In the genomic region with DNA sequence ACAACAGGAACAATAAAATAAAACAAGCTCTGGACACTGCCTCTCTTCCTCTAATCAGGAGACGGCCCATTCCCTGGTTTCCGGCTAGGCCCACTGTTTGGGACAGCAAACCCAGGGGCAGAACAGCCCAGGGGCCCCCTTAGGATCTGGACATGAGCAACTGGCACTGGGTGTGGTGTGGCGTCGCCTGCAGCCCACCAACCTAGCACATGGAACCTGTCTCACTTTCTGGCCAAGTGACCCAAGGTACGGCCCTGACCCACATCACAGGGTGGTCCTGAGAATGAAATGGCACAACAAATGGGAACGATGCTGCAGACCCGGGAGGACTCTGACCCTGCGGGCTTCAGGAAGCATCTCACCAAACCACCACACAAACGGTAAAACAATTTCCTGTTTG, we compare ENCODE assay signal across 25 cellular contexts. TPM values are rescaled to one million over a fixed set of nuclear protein-coding genes. Genes with fewer than 3 reads are reported as not detected.
DNase-seq lines count a peak whose midpoint lies in the region; ATAC-seq and TF ChIP-seq lines count a peak whose summit lies in the region.
"Had no signal": no experiment of that assay in that cellular context is flagged by ENCODE, and none has a peak within 500 bp of the region (broad histone marks: within the 10 kb centered on the region; RNA-seq: fewer than 3 reads in every experiment).

No MANE protein-coding gene starts in this region.

- no peak for TF ChIP-seq CTCF in mucosa of descending colon (IDR thresholded peaks at IDR 0.05)

- H3K4me3 ChIP-seq in mucosa of descending colon = no peak overlapping the region
- H3K4me3 ChIP-seq: MG63, Peyer's patch, SJCRH30, skin epidermis had no signal

- no peaks in the 10 kb centered on the region for H3K36me3 ChIP-seq in mucosa of descending colon (ENCODE audit: low read depth)
- H3K36me3 ChIP-seq: MG63, Peyer's patch, SJCRH30 had no signal

- peaks cover 3% of the 10 kb centered on the region for H3K36me3 Mint-ChIP-seq in activated naive CD8-positive, alpha-beta T cell treated with anti-CD3 and anti-CD28 coated beads, Interleukin-2, amount 10 ng/mL, durations not matched to agents 7 days and 5 days
- H3K36me3 Mint-ChIP-seq in activated naive CD8-positive, alpha-beta T cell treated with anti-CD3 and anti-CD28 coated beads, Interleukin-2, amount 50 U/mL, for 24 hours (ENCODE audit: low read depth) = no peaks in the 10 kb centered on the region
- no peaks in the 10 kb centered on the region for H3K36me3 Mint-ChIP-seq in T-helper 17 cell (ENCODE audit: low read depth)
- H3K36me3 Mint-ChIP-seq in activated T-cell treated with anti-CD3 and anti-CD28 coated beads, Interleukin-2, amount 50 U/mL, for 4 hours (ENCODE audit: insufficient read depth) = no peaks in the 10 kb centered on the region
- H3K36me3 Mint-ChIP-seq: immature natural killer cell, memory B cell had no signal

- peak overlapping the region; percentile 98 for H3K27ac Mint-ChIP-seq in activated naive CD8-positive, alpha-beta T cell treated with anti-CD3 and anti-CD28 coated beads, Interleukin-2, amount 10 ng/mL, durations not matched to agents 7 days and 5 days
- H3K27ac Mint-ChIP-seq in activated naive CD8-positive, alpha-beta T cell treated with anti-CD3 and anti-CD28 coated beads, Interleukin-2, amount 50 U/mL, for 24 hours = no peak overlapping the region
- peak overlapping the region; percentile 98 for H3K27ac Mint-ChIP-seq in T-helper 17 cell
- H3K27ac Mint-ChIP-seq: immature natural killer cell, memory B cell had no signal

- intact Hi-C loops in mucosa of descending colon (cut with DNase I, micrococcal nuclease) (no loop called here), Right ventricle myocardium inferior (cut with DNase I) (loop anchor here (10.0 kb wide), 1 partner anchor 227 kb away; no protein-coding TSS in a partner anchor)

- no peaks in the 10 kb centered on the region for H3K9me3 ChIP-seq in T-helper 17 cell (ENCODE audit: control insufficient read depth, low read length, poor library complexity, severe bottlenecking)
- H3K9me3 ChIP-seq in mucosa of descending colon = no peaks in the 10 kb centered on the region
- H3K9me3 ChIP-seq: MG63, Peyer's patch, SJCRH30 had no signal

- POLR2A ChIA-PET in activated naive CD8-positive, alpha-beta T cell treated with anti-CD3 and anti-CD28 coated beads, Interleukin-2, amount 10 ng/mL, durations not matched to agents 7 days and 5 days (lab: Charles Lee) = interaction anchor here (0.9 to 5.1 kb wide), 4 partner anchors 9 to 103 kb away, joined by 3 to 53 read pairs (median 3); a partner anchor contains a TSS

- peaks cover 69% of the 10 kb centered on the region for H3K4me1 Mint-ChIP-seq in activated naive CD8-positive, alpha-beta T cell treated with anti-CD3 and anti-CD28 coated beads, Interleukin-2, amount 10 ng/mL, durations not matched to agents 7 days and 5 days
- H3K4me1 Mint-ChIP-seq in activated naive CD8-positive, alpha-beta T cell treated with anti-CD3 and anti-CD28 coated beads, Interleukin-2, amount 50 U/mL, for 24 hours = peaks cover 49% of the 10 kb centered on the region
- H3K4me1 Mint-ChIP-seq in T-helper 17 cell = peaks cover 59% of the 10 kb centered on the region
- H3K4me1 Mint-ChIP-seq in activated T-cell treated with anti-CD3 and anti-CD28 coated beads, Interleukin-2, amount 50 U/mL, for 4 hours (ENCODE audit: low read depth) = peaks cover 63% of the 10 kb centered on the region

- no peaks in the 10 kb centered on the region for H3K27me3 Mint-ChIP-seq in activated naive CD8-positive, alpha-beta T cell treated with anti-CD3 and anti-CD28 coated beads, Interleukin-2, amount 10 ng/mL, durations not matched to agents 7 days and 5 days
- H3K27me3 Mint-ChIP-seq in activated naive CD8-positive, alpha-beta T cell treated with anti-CD3 and anti-CD28 coated beads, Interleukin-2, amount 50 U/mL, for 24 hours = no peaks in the 10 kb centered on the region
- no peaks in the 10 kb centered on the region for H3K27me3 Mint-ChIP-seq in T-helper 17 cell
- H3K27me3 Mint-ChIP-seq in activated T-cell treated with anti-CD3 and anti-CD28 coated beads, Interleukin-2, amount 50 U/mL, for 4 hours (ENCODE audit: low read depth) = no peaks in the 10 kb centered on the region

- DNase-seq in activated naive CD8-positive, alpha-beta T cell treated with anti-CD3 and anti-CD28 coated beads, Interleukin-2, amount 10 ng/mL, durations not matched to agents 7 days and 5 days = no peak
- no peak for DNase-seq in activated naive CD8-positive, alpha-beta T cell treated with anti-CD3 and anti-CD28 coated beads, Interleukin-2, amount 50 U/mL, for 24 hours
- no peak for DNase-seq in T-helper 17 cell
- peak in 1 of 3 donors; percentile 49 for DNase-seq in mucosa of descending colon
- no peak for DNase-seq in activated T-cell treated with anti-CD3 and anti-CD28 coated beads, Interleukin-2, amount 50 U/mL, for 4 hours
- no peak for DNase-seq in activated effector memory CD4-positive, alpha-beta T cell treated with anti-CD3 and anti-CD28 coated beads, Interleukin-2, amount 50 U/mL, for 16 hours
- no peak for DNase-seq in Right ventricle myocardium inferior (ENCODE audit: missing footprints)
- DNase-seq: activated CD4-positive, CD25-positive, alpha-beta regulatory T cell treated with anti-CD3 and anti-CD28 coated beads, Interleukin-2, amount 50 U/mL, for 72 hours; caudate nucleus; hypothalamus; immature natural killer cell; MG63; NCI-H1105 treated with DMSO at 0.1 percent for 48 hours; NCI-H2029; NCI-H69; Peyer's patch; SJCRH30; stimulated activated CD4-positive, alpha-beta T cell treated with anti-CD3 and anti-CD28 coated beads, Interleukin-2, amount 100 ng/mL, for 24 hours; trophoblast cell had no signal

- H3K4me1 ChIP-seq in mucosa of descending colon (ENCODE audit: low read depth) = peaks cover 35% of the 10 kb centered on the region
- H3K4me1 ChIP-seq: SJCRH30 had no signal

- ATAC-seq in activated naive CD8-positive, alpha-beta T cell treated with anti-CD3 and anti-CD28 coated beads, Interleukin-2, amount 10 ng/mL, durations not matched to agents 7 days and 5 days (ENCODE audit: low read depth) = no peak
- no peak for ATAC-seq in activated naive CD8-positive, alpha-beta T cell treated with anti-CD3 and anti-CD28 coated beads, Interleukin-2, amount 50 U/mL, for 24 hours
- no peak for ATAC-seq in T-helper 17 cell
- peak; percentile 6 for ATAC-seq in mucosa of descending colon
- no peak for ATAC-seq in activated T-cell treated with anti-CD3 and anti-CD28 coated beads, Interleukin-2, amount 50 U/mL, for 4 hours
- no peak for ATAC-seq in Right ventricle myocardium inferior
- ATAC-seq: left lobe of liver had no signal

- H3K9me3 Mint-ChIP-seq in activated naive CD8-positive, alpha-beta T cell treated with anti-CD3 and anti-CD28 coated beads, Interleukin-2, amount 10 ng/mL, durations not matched to agents 7 days and 5 days = no peaks in the 10 kb centered on the region
- H3K9me3 Mint-ChIP-seq in activated naive CD8-positive, alpha-beta T cell treated with anti-CD3 and anti-CD28 coated beads, Interleukin-2, amount 50 U/mL, for 24 hours = no peaks in the 10 kb centered on the region
- no peaks in the 10 kb centered on the region for H3K9me3 Mint-ChIP-seq in activated T-cell treated with anti-CD3 and anti-CD28 coated beads, Interleukin-2, amount 50 U/mL, for 4 hours
- H3K9me3 Mint-ChIP-seq: immature natural killer cell, memory B cell had no signal

- peak overlapping the region; percentile 79 for H3K4me3 Mint-ChIP-seq in activated naive CD8-positive, alpha-beta T cell treated with anti-CD3 and anti-CD28 coated beads, Interleukin-2, amount 10 ng/mL, durations not matched to agents 7 days and 5 days
- H3K4me3 Mint-ChIP-seq in activated naive CD8-positive, alpha-beta T cell treated with anti-CD3 and anti-CD28 coated beads, Interleukin-2, amount 50 U/mL, for 24 hours = no peak overlapping the region
- peak overlapping the region; percentile 77 for H3K4me3 Mint-ChIP-seq in T-helper 17 cell
- no peak overlapping the region for H3K4me3 Mint-ChIP-seq in activated T-cell treated with anti-CD3 and anti-CD28 coated beads, Interleukin-2, amount 50 U/mL, for 4 hours
- H3K4me3 Mint-ChIP-seq: immature natural killer cell, memory B cell had no signal

RNA-seq across cellular contexts. Expression of a gene that starts 24.8 kb away (rescaled TPM):
- total RNA-seq in activated naive CD8-positive, alpha-beta T cell treated with anti-CD3 and anti-CD28 coated beads, Interleukin-2, amount 10 ng/mL, durations not matched to agents 7 days and 5 days = under 1 TPM; 0.75 to 0.94 TPM
- not detected for total RNA-seq in T-helper 17 cell
- under 1 TPM; 0.20 to 0.98 (median 0.63) TPM for total RNA-seq in mucosa of descending colon
- total RNA-seq in activated T-cell treated with anti-CD3 and anti-CD28 coated beads, Interleukin-2, amount 50 U/mL, for 4 hours = under 1 TPM in 2 of 3 donors, not detected in 1; 0.25 to 0.33 TPM
- total RNA-seq in Right ventricle myocardium inferior = not detected
- total RNA-seq: dermis microvascular lymphatic vessel endothelial cell, endothelial cell of umbilical vein, Peyer's patch, pulmonary artery endothelial cell had no signal

Comparison
In these comparisons a context has a peak if more than half of its experiments do, and no peak if none do; other contexts are left out.
1. H3K4me3 Mint-ChIP-seq: peak in activated naive CD8-positive, alpha-beta T cell treated with anti-CD3 and anti-CD28 coated beads, Interleukin-2, amount 10 ng/mL, durations not matched to agents 7 days and 5 days (single experiment) and T-helper 17 cell (single experiment); none in activated naive CD8-positive, alpha-beta T cell treated with anti-CD3 and anti-CD28 coated beads, Interleukin-2, amount 50 U/mL, for 24 hours (single experiment) and activated T-cell treated with anti-CD3 and anti-CD28 coated beads, Interleukin-2, amount 50 U/mL, for 4 hours (single experiment).